ENCODE assay signal across 30 cellular contexts in the genomic region with DNA sequence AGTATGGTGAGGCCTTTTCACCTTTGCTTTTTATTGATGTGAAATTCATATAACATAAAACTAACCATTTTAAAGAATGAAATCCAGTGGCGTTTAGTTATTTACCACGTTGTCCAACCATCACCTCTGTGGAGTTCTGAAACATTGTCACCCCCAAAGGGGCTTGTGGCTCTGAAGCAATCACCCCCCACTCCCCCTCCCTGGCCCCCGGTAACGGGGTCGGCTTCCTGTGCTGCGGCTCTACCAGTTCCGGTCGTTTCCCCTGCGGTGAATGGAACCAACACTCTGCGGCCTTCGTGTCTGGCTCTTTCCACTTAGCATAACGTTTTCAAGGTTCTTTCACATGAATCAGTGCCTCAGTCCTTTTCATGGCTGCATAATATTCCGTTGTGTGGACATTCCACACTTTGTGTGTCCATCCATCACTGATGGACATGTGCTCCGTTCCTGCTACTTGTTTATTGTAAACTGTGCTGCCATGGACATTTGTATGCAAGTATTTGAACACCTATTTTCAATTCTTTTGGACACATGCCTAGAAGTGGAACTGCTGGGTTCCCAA. TPM values are rescaled to one million over a fixed set of nuclear protein-coding genes. Genes with fewer than 3 reads are reported as not detected.
DNase-seq lines count a peak whose midpoint lies in the region; ATAC-seq, FAIRE-seq and TF ChIP-seq lines count a peak whose summit lies in the region.
"Had no signal": no experiment of that assay in that cellular context is flagged by ENCODE, and none has a peak within 500 bp of the region (broad histone marks: within the 10 kb centered on the region; RNA-seq: fewer than 3 reads in every experiment).

No MANE protein-coding gene starts in this region.

- no peak overlapping the region for H3K4me3 ChIP-seq in HepG2 (replicated peaks in 1 of 3; ENCODE audit: insufficient read depth in 1 of 3, low read depth in 2 of 3, low read length in 3 of 3)
- H3K4me3 ChIP-seq in right lobe of liver = no peak overlapping the region
- no peak overlapping the region for H3K4me3 ChIP-seq in body of pancreas
- H3K4me3 ChIP-seq: BLaER1 treated with 17β-estradiol and CSF1 and Interleukin-3, amounts not matched to agents 10 nM and 100 nM; SK-N-MC; testis had no signal

- no peak for TF ChIP-seq CTCF in HepG2 (CRISPR knock-in tag; IDR thresholded peaks at IDR 0.05)
- no peak for TF ChIP-seq CTCF in right lobe of liver (IDR thresholded peaks at IDR 0.05)
- TF ChIP-seq CTCF in body of pancreas (IDR thresholded peaks at IDR 0.05) = no peak

- H3K79me2 ChIP-seq in HepG2 (ENCODE audit: insufficient read depth, low read length) = no peaks in the 10 kb centered on the region

- no peak for TF ChIP-seq RAD21 in HepG2 (CRISPR knock-in tag; IDR thresholded peaks at IDR 0.05)

- peaks cover 37% of the 10 kb centered on the region for H3K4me1 ChIP-seq in HepG2 (ENCODE audit: insufficient read depth, low read length)
- peaks cover 0 to 22% (median 8%) of the 10 kb centered on the region in 4 donors for H3K4me1 ChIP-seq in right lobe of liver
- H3K4me1 ChIP-seq in body of pancreas = peaks cover 18% of the 10 kb centered on the region

- ATAC-seq in HepG2 = no peak
- no peak for ATAC-seq in right lobe of liver
- no peak for ATAC-seq in naive thymus-derived CD8-positive, alpha-beta T cell
- ATAC-seq in body of pancreas = no peak
- ATAC-seq: effector memory CD8-positive, alpha-beta T cell; left lobe of liver; sciatic nerve had no signal

- intact Hi-C loops in HepG2 (cut with micrococcal nuclease; ENCODE audit: unreplicated experiment) = loop anchor here (5.0 kb wide), 1 partner anchor 46 kb away; no protein-coding TSS in a partner anchor
- intact Hi-C loops in right lobe of liver (cut with DNase I) = no loop called here
- intact Hi-C loops in body of pancreas (cut with DNase I) = no loop called here

- H3K9ac ChIP-seq in HepG2 (ENCODE audit: insufficient read depth, low read depth, low read length) = no peak overlapping the region
- H3K9ac ChIP-seq: BLaER1 treated with 17β-estradiol and CSF1 and Interleukin-3, amounts not matched to agents 10 nM and 100 nM had no signal

- in situ Hi-C loops in HepG2 (cut with HindIII; ENCODE audit: extremely low pct_ligation_motif_present, low pct_unique_long_range_greater_than_20kb) = no loop called here

- no peak overlapping the region for H3K4me2 ChIP-seq in HepG2 (ENCODE audit: low read depth, low read length)

- H2AFZ ChIP-seq in HepG2 (ENCODE audit: low read length) = no peak overlapping the region

- WGBS in HepG2 (ENCODE audit: low lambda C conversion rate) = 66% methylated on average over 14 of the region's 14 CpGs
- 46% methylated on average over 7 of the region's 14 CpGs for WGBS in right lobe of liver (ENCODE audit: insufficient coverage, low coverage, low lambda C conversion rate, missing lambda C conversion rate)
- WGBS in body of pancreas, 2 donors = 79 to 85% methylated on average over 14 of the region's 14 CpGs

- TF ChIP-seq POLR2A in HepG2 (IDR thresholded peaks at IDR 0.05; ENCODE audit: insufficient read depth in 1 of 2, low read depth in 2 of 2, low read length in 2 of 2) (no peak), right lobe of liver (IDR thresholded peaks at IDR 0.05) (no peak), body of pancreas (IDR thresholded peaks at IDR 0.05) (no peak)

- H4K20me1 ChIP-seq in HepG2 (ENCODE audit: insufficient read depth, low read length) = no peaks in the 10 kb centered on the region
- H4K20me1 ChIP-seq: BLaER1 treated with 17β-estradiol and CSF1 and Interleukin-3, amounts not matched to agents 10 nM and 100 nM had no signal

- H3K9me3 Mint-ChIP-seq in IgD-negative memory B cell = peaks cover 0 to 2% (median 2%) of the 10 kb centered on the region in 3 donors
- H3K9me3 Mint-ChIP-seq in naive thymus-derived CD8-positive, alpha-beta T cell = no peaks in the 10 kb centered on the region
- H3K9me3 Mint-ChIP-seq: activated T-helper 2 cell treated with anti-CD3 and anti-CD28 coated beads, Interferon-gamma antibody, Interleukin-2, Interleukin-4, amounts not matched to agents 10 μg/mL and 5 μg/mL and 100 μg/mL, durations not matched to agents 14 hours and 24 hours and 36 hours; effector memory CD8-positive, alpha-beta T cell; memory B cell; stimulated activated naive CD8-positive, alpha-beta T cell treated with anti-CD3 and anti-CD28 coated beads, Interleukin-15, Interleukin-2, amounts not matched to agents 100 ng/mL and 50 ng/mL, for 24 hours had no signal

- H3K27ac ChIP-seq in HepG2 (ENCODE audit: extremely low read length, insufficient read depth, low read length) = no peak overlapping the region
- H3K27ac ChIP-seq in right lobe of liver = no peak overlapping the region
- no peak overlapping the region for H3K27ac ChIP-seq in body of pancreas
- H3K27ac ChIP-seq: BLaER1 treated with 17β-estradiol and CSF1 and Interleukin-3, amounts not matched to agents 10 nM and 100 nM; HL-60; neutrophil; SK-N-MC; testis had no signal

- H3K9me3 ChIP-seq in HepG2 (ENCODE audit: low read length) (no peaks in the 10 kb centered on the region), right lobe of liver (no peaks in the 10 kb centered on the region), body of pancreas (no peaks in the 10 kb centered on the region)
- H3K9me3 ChIP-seq: neutrophil, testis had no signal

- peak overlapping the region in 2 of 3 donors; percentile 14 to 93 for H3K27ac Mint-ChIP-seq in IgD-negative memory B cell
- peak overlapping the region in 7 of 10 donors; percentile 39 to 77 (median 69) for H3K27ac Mint-ChIP-seq in naive thymus-derived CD8-positive, alpha-beta T cell
- H3K27ac Mint-ChIP-seq: activated T-helper 2 cell treated with anti-CD3 and anti-CD28 coated beads, Interferon-gamma antibody, Interleukin-2, Interleukin-4, amounts not matched to agents 10 μg/mL and 5 μg/mL and 100 μg/mL, durations not matched to agents 14 hours and 24 hours and 36 hours; memory B cell; stimulated activated naive CD8-positive, alpha-beta T cell treated with anti-CD3 and anti-CD28 coated beads, Interleukin-15, Interleukin-2, amounts not matched to agents 100 ng/mL and 50 ng/mL, for 24 hours had no signal

- peaks cover 12% of the 10 kb centered on the region for H3K27me3 Mint-ChIP-seq in IgD-negative memory B cell
- peaks cover 0 to 10% (median 5%) of the 10 kb centered on the region in 5 donors for H3K27me3 Mint-ChIP-seq in naive thymus-derived CD8-positive, alpha-beta T cell

- POLR2A ChIA-PET in HepG2 (lab: Yijun Ruan, JAX) = no interaction called here
- POLR2A ChIA-PET in naive thymus-derived CD8-positive, alpha-beta T cell (lab: Charles Lee) = no interaction called here

- CTCF ChIA-PET in HepG2 (lab: Yijun Ruan, JAX; ENCODE audit: low intra/inter-chr PET ratio, low total read pairs) = no interaction called here

- peaks cover 10 to 19% (median 16%) of the 10 kb centered on the region in 3 donors for H3K4me1 Mint-ChIP-seq in IgD-negative memory B cell
- peaks cover 8 to 40% (median 28%) of the 10 kb centered on the region in 4 donors for H3K4me1 Mint-ChIP-seq in naive thymus-derived CD8-positive, alpha-beta T cell

- BruUV-seq in HepG2 (replicated peaks; lab: Mats Ljungman, UMichigan) = no TSS peak

- no peak for DNase-seq in HepG2 (ENCODE audit: low spot score)
- no peak for DNase-seq in right lobe of liver
- DNase-seq in naive thymus-derived CD8-positive, alpha-beta T cell = peak in 1 of 10 donors; percentile 16
- no peak for DNase-seq in NCI-H748 (lab: John Stamatoyannopoulos, UW; ENCODE audit: unreplicated experiment)
- DNase-seq in body of pancreas = no peak
- DNase-seq: activated CD4-positive, alpha-beta T cell treated with anti-CD3 and anti-CD28 coated beads, Interleukin-2, amount 50 U/mL, for 4 hours; activated CD4-positive, CD25-positive, alpha-beta regulatory T cell; caudate nucleus; DMS79 treated with DMSO at 0.1 percent for 48 hours; effector memory CD8-positive, alpha-beta T cell; erythroblast; GDM1; HCEC 1CT; NCI-H2029; NCI-H524; OCI-M1; stimulated activated CD8-positive, alpha-beta memory T cell treated with anti-CD3 and anti-CD28 coated beads, Interleukin-4, amount 100 ng/mL, for 48 hours; testis had no signal

- peak overlapping the region in 2 of 4 donors; percentile 33 to 87 for H3K4me3 Mint-ChIP-seq in IgD-negative memory B cell
- peak overlapping the region in 4 of 10 donors; percentile 6 to 53 (median 38) for H3K4me3 Mint-ChIP-seq in naive thymus-derived CD8-positive, alpha-beta T cell
- H3K4me3 Mint-ChIP-seq: memory B cell; stimulated activated naive CD8-positive, alpha-beta T cell treated with anti-CD3 and anti-CD28 coated beads, Interleukin-15, Interleukin-2, amounts not matched to agents 100 ng/mL and 50 ng/mL, for 24 hours had no signal

- H3K36me3 ChIP-seq in HepG2 (replicated peaks in 1 of 2; ENCODE audit: control insufficient read depth in 1 of 2, insufficient read depth in 2 of 2, low read length in 2 of 2) (no peaks in the 10 kb centered on the region), right lobe of liver (no peaks in the 10 kb centered on the region), body of pancreas (replicated peaks in 1 of 2; ENCODE audit: insufficient read depth in 1 of 2, low read depth in 2 of 2) (no peaks in the 10 kb centered on the region)
- H3K36me3 ChIP-seq: BLaER1 treated with 17β-estradiol and CSF1 and Interleukin-3, amounts not matched to agents 10 nM and 100 nM; neutrophil had no signal

- no peak for FAIRE-seq in HepG2 (lab: Jason Lieb, UNC)
- FAIRE-seq: astrocyte had no signal

- no peaks in the 10 kb centered on the region for H3K36me3 Mint-ChIP-seq in IgD-negative memory B cell
- H3K36me3 Mint-ChIP-seq in naive thymus-derived CD8-positive, alpha-beta T cell = no peaks in the 10 kb centered on the region

- H3K27me3 ChIP-seq in HepG2 (ENCODE audit: control insufficient read depth in 1 of 2, insufficient read depth in 2 of 2, low read length in 2 of 2) (no peaks in the 10 kb centered on the region; a peak in 1 of 5 replicates), right lobe of liver (no peaks in the 10 kb centered on the region), body of pancreas (no peaks in the 10 kb centered on the region)
- H3K27me3 ChIP-seq: testis had no signal

- TF ChIP-seq EP300 in HepG2 (IDR thresholded peaks at IDR 0.05; ENCODE audit: low read depth in 2 of 2, low read length in 2 of 2) (no peak), HepG2 (CRISPR knock-in tag; IDR thresholded peaks at IDR 0.05; ENCODE audit: borderline replicate concordance) (no peak)

RNA-seq across cellular contexts. Expression of a gene that starts 1.8 kb away (rescaled TPM):
- total RNA-seq in HepG2 (2016; rRNA removed; fragmentation: Illumina TruSeq; extraction: Trizol) (54.9 and 68.4 TPM in 2 replicates), right lobe of liver (10 to 100 TPM; 16.3 to 98.7 (median 26.4) TPM), body of pancreas (10 to 100 TPM in 1 of 2 donors, 1 to 10 TPM in 1; 8.3 to 29.0 TPM)
- total RNA-seq in HepG2 (2016; cell fraction: cytosol; rRNA removed; fragmentation: Illumina TruSeq; extraction: Trizol; ENCODE audit: low read depth) = 17.4 and 19.2 TPM in 2 replicates
- 52.2 and 77.4 TPM in 2 replicates for total RNA-seq in HepG2 (2016; cell fraction: insoluble cytoplasmic fraction; rRNA removed; fragmentation: Illumina TruSeq; extraction: Trizol)
- 17.7 and 18.1 TPM in 2 replicates for total RNA-seq in HepG2 (2016; cell fraction: membrane; rRNA removed; fragmentation: Illumina TruSeq; extraction: Trizol)
- 18.3 and 23.3 TPM in 2 replicates for total RNA-seq in HepG2 (2016; cell fraction: nucleus; rRNA removed; fragmentation: Illumina TruSeq; extraction: Trizol)
- polyA plus RNA-seq in HepG2 (2011; rRNA removed) (42.1 and 63.7 TPM in 2 replicates), IgD-negative memory B cell (191 TPM)
- polyA plus RNA-seq in HepG2 (2011; cell fraction: cytosol; rRNA removed) = 49.9 and 81.6 TPM in 2 replicates
- polyA plus RNA-seq in HepG2 (2011; cell fraction: nucleus; rRNA removed) = 24.5 and 32.4 TPM in 2 replicates
- 19.4 and 39.7 TPM in 2 replicates for polyA plus RNA-seq in HepG2 (2012)
- 13.7 and 17.3 TPM in 2 replicates for polyA plus RNA-seq in HepG2 (2016; cell fraction: cytosol; fragmentation: Illumina TruSeq; extraction: Trizol; ENCODE audit: low read depth)
- 47.3 and 49.3 TPM in 2 replicates for polyA plus RNA-seq in HepG2 (2016; cell fraction: insoluble cytoplasmic fraction; fragmentation: Illumina TruSeq; extraction: Trizol; ENCODE audit: low read depth)
- polyA plus RNA-seq in HepG2 (2016; cell fraction: membrane; fragmentation: Illumina TruSeq; extraction: Trizol; ENCODE audit: low read depth) = 10.1 and 12.3 TPM in 2 replicates
- 22.7 and 27.6 TPM in 2 replicates for polyA plus RNA-seq in HepG2 (2016; cell fraction: nucleus; fragmentation: Illumina TruSeq; extraction: Trizol; ENCODE audit: insufficient read depth, low read depth)
- 24.2 and 34.4 TPM in 2 replicates for polyA minus RNA-seq in HepG2 (2011; rRNA and poly(A)+ RNA removed; ENCODE audit: low replicate concordance)
- polyA minus RNA-seq in HepG2 (2011; cell fraction: cytosol; rRNA and poly(A)+ RNA removed) = 11.4 and 13.3 TPM in 2 replicates
- polyA minus RNA-seq in HepG2 (2011; cell fraction: nucleus; rRNA and poly(A)+ RNA removed) = 2.1 and 5.1 TPM in 2 replicates
- total RNA-seq in naive thymus-derived CD8-positive, alpha-beta T cell = 10 to 100 TPM; 30.3 to 30.7 TPM
- polyA plus RNA-seq in naive thymus-derived CD8-positive, alpha-beta T cell = 100 to 1,000 TPM; 133 to 220 (median 217) TPM

RNA-seq across cellular contexts. Expression of a gene that starts 8.5 kb away (rescaled TPM):
- total RNA-seq in HepG2 (2016; rRNA removed; fragmentation: Illumina TruSeq; extraction: Trizol) (7.3 and 29.8 TPM in 2 replicates), right lobe of liver (10 to 100 TPM; 14.2 to 44.5 (median 35.2) TPM), body of pancreas (100 to 1,000 TPM in 1 of 2 donors, 10 to 100 TPM in 1; 85.1 to 241 TPM)
- 2.7 and 2.9 TPM in 2 replicates for total RNA-seq in HepG2 (2016; cell fraction: cytosol; rRNA removed; fragmentation: Illumina TruSeq; extraction: Trizol; ENCODE audit: low read depth)
- total RNA-seq in HepG2 (2016; cell fraction: insoluble cytoplasmic fraction; rRNA removed; fragmentation: Illumina TruSeq; extraction: Trizol) = 5.9 and 28.3 TPM in 2 replicates
- 4.9 and 5.0 TPM in 2 replicates for total RNA-seq in HepG2 (2016; cell fraction: membrane; rRNA removed; fragmentation: Illumina TruSeq; extraction: Trizol)
- 36.4 and 50.3 TPM in 2 replicates for total RNA-seq in HepG2 (2016; cell fraction: nucleus; rRNA removed; fragmentation: Illumina TruSeq; extraction: Trizol)
- polyA plus RNA-seq in HepG2 (2011; rRNA removed) (65.2 and 82.7 TPM in 2 replicates), IgD-negative memory B cell (0.05 TPM)
- polyA plus RNA-seq in HepG2 (2011; cell fraction: cytosol; rRNA removed) = 37.7 and 58.0 TPM in 2 replicates
- polyA plus RNA-seq in HepG2 (2011; cell fraction: nucleus; rRNA removed) = 667 and 906 TPM in 2 replicates
- 77.8 and 101 TPM in 2 replicates for polyA plus RNA-seq in HepG2 (2012)
- polyA plus RNA-seq in HepG2 (2016; cell fraction: cytosol; fragmentation: Illumina TruSeq; extraction: Trizol; ENCODE audit: low read depth) = 1.4 and 1.5 TPM in 2 replicates
- polyA plus RNA-seq in HepG2 (2016; cell fraction: insoluble cytoplasmic fraction; fragmentation: Illumina TruSeq; extraction: Trizol; ENCODE audit: low read depth) = 10.7 and 15.5 TPM in 2 replicates
- polyA plus RNA-seq in HepG2 (2016; cell fraction: membrane; fragmentation: Illumina TruSeq; extraction: Trizol; ENCODE audit: low read depth) = 3.2 and 3.6 TPM in 2 replicates
- 125 and 134 TPM in 2 replicates for polyA plus RNA-seq in HepG2 (2016; cell fraction: nucleus; fragmentation: Illumina TruSeq; extraction: Trizol; ENCODE audit: insufficient read depth, low read depth)
- polyA minus RNA-seq in HepG2 (2011; rRNA and poly(A)+ RNA removed; ENCODE audit: low replicate concordance) = 23.8 and 86.8 TPM in 2 replicates
- polyA minus RNA-seq in HepG2 (2011; cell fraction: cytosol; rRNA and poly(A)+ RNA removed) = 41.3 and 50.7 TPM in 2 replicates
- polyA minus RNA-seq in HepG2 (2011; cell fraction: nucleus; rRNA and poly(A)+ RNA removed) = 80.3 and 86.4 TPM in 2 replicates
- 1 to 10 TPM; 6.2 to 6.4 TPM for total RNA-seq in naive thymus-derived CD8-positive, alpha-beta T cell
- under 1 TPM; 0.15 to 0.71 (median 0.47) TPM for polyA plus RNA-seq in naive thymus-derived CD8-positive, alpha-beta T cell

RNA-seq across cellular contexts. Expression of a gene that starts 11.6 kb away (rescaled TPM):
- total RNA-seq in HepG2 (2016; rRNA removed; fragmentation: Illumina TruSeq; extraction: Trizol) (4.4 and 8.8 TPM in 2 replicates), right lobe of liver (10 to 100 TPM in 2 of 6 experiments, 1 to 10 TPM in 4; 1.6 to 21.5 (median 5.2) TPM), body of pancreas (10 to 100 TPM; 44.1 to 97.2 TPM)
- 16.5 and 25.5 TPM in 2 replicates for total RNA-seq in HepG2 (2016; cell fraction: cytosol; rRNA removed; fragmentation: Illumina TruSeq; extraction: Trizol; ENCODE audit: low read depth)
- 3.4 and 7.9 TPM in 2 replicates for total RNA-seq in HepG2 (2016; cell fraction: insoluble cytoplasmic fraction; rRNA removed; fragmentation: Illumina TruSeq; extraction: Trizol)
- total RNA-seq in HepG2 (2016; cell fraction: membrane; rRNA removed; fragmentation: Illumina TruSeq; extraction: Trizol) = 13.5 and 18.3 TPM in 2 replicates
- total RNA-seq in HepG2 (2016; cell fraction: nucleus; rRNA removed; fragmentation: Illumina TruSeq; extraction: Trizol) = 6.5 and 8.0 TPM in 2 replicates
- polyA plus RNA-seq in HepG2 (2011; rRNA removed) (10.6 and 17.6 TPM in 2 replicates), IgD-negative memory B cell (not detected)
- polyA plus RNA-seq in HepG2 (2011; cell fraction: cytosol; rRNA removed) = 11.6 and 28.6 TPM in 2 replicates
- 190 and 210 TPM in 2 replicates for polyA plus RNA-seq in HepG2 (2011; cell fraction: nucleus; rRNA removed)
- 4.3 and 7.0 TPM in 2 replicates for polyA plus RNA-seq in HepG2 (2012)
- polyA plus RNA-seq in HepG2 (2016; cell fraction: cytosol; fragmentation: Illumina TruSeq; extraction: Trizol; ENCODE audit: low read depth) = 17.0 and 22.1 TPM in 2 replicates
- 4.5 and 6.0 TPM in 2 replicates for polyA plus RNA-seq in HepG2 (2016; cell fraction: insoluble cytoplasmic fraction; fragmentation: Illumina TruSeq; extraction: Trizol; ENCODE audit: low read depth)
- 10.6 and 11.4 TPM in 2 replicates for polyA plus RNA-seq in HepG2 (2016; cell fraction: membrane; fragmentation: Illumina TruSeq; extraction: Trizol; ENCODE audit: low read depth)
- polyA plus RNA-seq in HepG2 (2016; cell fraction: nucleus; fragmentation: Illumina TruSeq; extraction: Trizol; ENCODE audit: insufficient read depth, low read depth) = 16.1 and 18.4 TPM in 2 replicates
- polyA minus RNA-seq in HepG2 (2011; rRNA and poly(A)+ RNA removed; ENCODE audit: low replicate concordance) = 2.2 and 6.1 TPM in 2 replicates
- polyA minus RNA-seq in HepG2 (2011; cell fraction: cytosol; rRNA and poly(A)+ RNA removed) = 6.4 and 8.5 TPM in 2 replicates
- polyA minus RNA-seq in HepG2 (2011; cell fraction: nucleus; rRNA and poly(A)+ RNA removed) = 4.6 and 8.9 TPM in 2 replicates
- not detected for total RNA-seq in naive thymus-derived CD8-positive, alpha-beta T cell
- polyA plus RNA-seq in naive thymus-derived CD8-positive, alpha-beta T cell = under 1 TPM in 1 of 3 donors, not detected in 2; 0.85 TPM

RNA-seq across cellular contexts. Expression of a gene that starts 29.6 kb away (rescaled TPM):
- total RNA-seq in HepG2 (2016; rRNA removed; fragmentation: Illumina TruSeq; extraction: Trizol) (0.04 TPM in 1 of 2 replicates, not detected in the other), right lobe of liver (under 1 TPM in 4 of 6 experiments, not detected in 2; 0.18 to 0.46 (median 0.28) TPM), body of pancreas (not detected)
- total RNA-seq in HepG2 (2016; cell fraction: cytosol; rRNA removed; fragmentation: Illumina TruSeq; extraction: Trizol; ENCODE audit: low read depth) = not detected in 2 replicates
- total RNA-seq in HepG2 (2016; cell fraction: insoluble cytoplasmic fraction; rRNA removed; fragmentation: Illumina TruSeq; extraction: Trizol) = not detected in 2 replicates
- total RNA-seq in HepG2 (2016; cell fraction: membrane; rRNA removed; fragmentation: Illumina TruSeq; extraction: Trizol) = not detected in 2 replicates
- not detected in 2 replicates for total RNA-seq in HepG2 (2016; cell fraction: nucleus; rRNA removed; fragmentation: Illumina TruSeq; extraction: Trizol)
- polyA plus RNA-seq in HepG2 (2011; rRNA removed) (0.29 and 0.38 TPM in 2 replicates), IgD-negative memory B cell (not detected)
- polyA plus RNA-seq in HepG2 (2011; cell fraction: cytosol; rRNA removed) = 0.17 and 0.32 TPM in 2 replicates
- polyA plus RNA-seq in HepG2 (2011; cell fraction: nucleus; rRNA removed) = 2.3 and 2.6 TPM in 2 replicates
- 0.44 TPM in 2 replicates for polyA plus RNA-seq in HepG2 (2012)
- not detected in 2 replicates for polyA plus RNA-seq in HepG2 (2016; cell fraction: cytosol; fragmentation: Illumina TruSeq; extraction: Trizol; ENCODE audit: low read depth)
- polyA plus RNA-seq in HepG2 (2016; cell fraction: insoluble cytoplasmic fraction; fragmentation: Illumina TruSeq; extraction: Trizol; ENCODE audit: low read depth) = not detected in 2 replicates
- polyA plus RNA-seq in HepG2 (2016; cell fraction: membrane; fragmentation: Illumina TruSeq; extraction: Trizol; ENCODE audit: low read depth) = not detected in 2 replicates
- polyA plus RNA-seq in HepG2 (2016; cell fraction: nucleus; fragmentation: Illumina TruSeq; extraction: Trizol; ENCODE audit: insufficient read depth, low read depth) = not detected in 2 replicates
- 0.09 and 2.7 TPM in 2 replicates for polyA minus RNA-seq in HepG2 (2011; rRNA and poly(A)+ RNA removed; ENCODE audit: low replicate concordance)
- 0.44 and 0.59 TPM in 2 replicates for polyA minus RNA-seq in HepG2 (2011; cell fraction: cytosol; rRNA and poly(A)+ RNA removed)
- 0.99 and 1.2 TPM in 2 replicates for polyA minus RNA-seq in HepG2 (2011; cell fraction: nucleus; rRNA and poly(A)+ RNA removed)
- not detected for total RNA-seq in naive thymus-derived CD8-positive, alpha-beta T cell
- not detected for polyA plus RNA-seq in naive thymus-derived CD8-positive, alpha-beta T cell
- total RNA-seq: activated T-helper 2 cell treated with anti-CD3 and anti-CD28 coated beads, Interferon-gamma antibody, Interleukin-2, Interleukin-4, amounts not matched to agents 10 μg/mL and 5 μg/mL and 100 μg/mL, durations not matched to agents 14 hours and 24 hours and 36 hours; sciatic nerve; T-helper 1 cell treated with Interleukin-12 subunit alpha and Interleukin-12 subunit beta and Interleukin-4 antibody, amounts not matched to agents 30 ng/mL and 1 ng/mL, for 36 hours had no signal

RNA-seq across cellular contexts. Expression of a gene that starts 45.2 kb away (rescaled TPM):
- total RNA-seq in HepG2 (2016; rRNA removed; fragmentation: Illumina TruSeq; extraction: Trizol) (0.21 and 0.42 TPM in 2 replicates), right lobe of liver (1 to 10 TPM in 1 of 6 experiments, under 1 TPM in 4, not detected in 1; 0.11 to 2.4 (median 0.26) TPM), body of pancreas (not detected)
- total RNA-seq in HepG2 (2016; cell fraction: cytosol; rRNA removed; fragmentation: Illumina TruSeq; extraction: Trizol; ENCODE audit: low read depth) = not detected in 2 replicates
- total RNA-seq in HepG2 (2016; cell fraction: insoluble cytoplasmic fraction; rRNA removed; fragmentation: Illumina TruSeq; extraction: Trizol) = 0.31 and 0.48 TPM in 2 replicates
- total RNA-seq in HepG2 (2016; cell fraction: membrane; rRNA removed; fragmentation: Illumina TruSeq; extraction: Trizol) = 0.15 and 0.17 TPM in 2 replicates
- 0.59 and 0.63 TPM in 2 replicates for total RNA-seq in HepG2 (2016; cell fraction: nucleus; rRNA removed; fragmentation: Illumina TruSeq; extraction: Trizol)
- polyA plus RNA-seq in HepG2 (2011; rRNA removed) (0.58 and 0.59 TPM in 2 replicates), IgD-negative memory B cell (0.14 TPM)
- polyA plus RNA-seq in HepG2 (2011; cell fraction: cytosol; rRNA removed) = 0.13 and 0.23 TPM in 2 replicates
- 13.2 and 15.5 TPM in 2 replicates for polyA plus RNA-seq in HepG2 (2011; cell fraction: nucleus; rRNA removed)
- 0.51 and 0.55 TPM in 2 replicates for polyA plus RNA-seq in HepG2 (2012)
- polyA plus RNA-seq in HepG2 (2016; cell fraction: cytosol; fragmentation: Illumina TruSeq; extraction: Trizol; ENCODE audit: low read depth) = 0.05 and 0.09 TPM in 2 replicates
- polyA plus RNA-seq in HepG2 (2016; cell fraction: insoluble cytoplasmic fraction; fragmentation: Illumina TruSeq; extraction: Trizol; ENCODE audit: low read depth) = 0.29 and 0.48 TPM in 2 replicates
- polyA plus RNA-seq in HepG2 (2016; cell fraction: membrane; fragmentation: Illumina TruSeq; extraction: Trizol; ENCODE audit: low read depth) = 0.13 and 0.29 TPM in 2 replicates
- polyA plus RNA-seq in HepG2 (2016; cell fraction: nucleus; fragmentation: Illumina TruSeq; extraction: Trizol; ENCODE audit: insufficient read depth, low read depth) = 2.6 and 2.7 TPM in 2 replicates
- 0.26 and 0.54 TPM in 2 replicates for polyA minus RNA-seq in HepG2 (2011; rRNA and poly(A)+ RNA removed; ENCODE audit: low replicate concordance)
- polyA minus RNA-seq in HepG2 (2011; cell fraction: cytosol; rRNA and poly(A)+ RNA removed) = 0.53 TPM in 1 of 2 replicates, not detected in the other
- polyA minus RNA-seq in HepG2 (2011; cell fraction: nucleus; rRNA and poly(A)+ RNA removed) = 1.8 and 1.9 TPM in 2 replicates
- total RNA-seq in naive thymus-derived CD8-positive, alpha-beta T cell = under 1 TPM; 0.60 to 0.93 TPM
- under 1 TPM in 1 of 3 donors, not detected in 2; 0.19 TPM for polyA plus RNA-seq in naive thymus-derived CD8-positive, alpha-beta T cell
